In the genomic region with DNA sequence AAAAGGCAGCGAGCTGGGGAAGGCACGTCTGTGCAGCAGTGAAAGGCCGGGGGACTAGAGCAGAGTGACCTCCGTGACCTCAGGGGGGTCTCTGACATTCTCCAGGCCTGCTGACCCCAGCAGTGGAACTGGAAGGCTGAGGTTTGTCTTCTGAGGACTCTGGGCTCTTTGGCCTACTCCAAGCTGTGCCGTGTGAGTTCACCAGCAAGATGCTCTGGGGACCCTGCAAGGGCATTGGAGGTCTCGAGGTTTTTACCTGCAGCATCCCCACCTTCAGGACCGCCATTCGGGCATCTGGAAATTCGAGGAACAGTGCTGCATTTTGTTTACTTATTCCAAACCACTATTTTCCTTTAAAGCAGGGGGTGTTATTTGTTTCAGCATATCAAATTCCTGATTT, we compare ENCODE assay signal across 27 cellular contexts.
"Had no signal": no experiment of that assay in that cellular context is flagged by ENCODE, and none has a peak within 500 bp of the region (broad histone marks: within the 10 kb centered on the region; RNA-seq: fewer than 3 reads in every experiment).

No MANE protein-coding gene starts in this region.

- H3K36me3 ChIP-seq: pancreas, right lobe of liver, sigmoid colon, stomach, thoracic aorta, thyroid gland, tibial nerve, upper lobe of left lung, vagina had no signal

- H3K9me3 Mint-ChIP-seq: naive thymus-derived CD8-positive, alpha-beta T cell; natural killer cell treated with Interleukin-12 subunit alpha and Interleukin-12 subunit beta and Interleukin-15 and Interleukin-18, amount 100 ng/mL, for 72 hours; neural crest cell; stimulated activated effector memory CD8-positive, alpha-beta T cell treated with anti-CD3 and anti-CD28 coated beads, Interleukin-12 subunit alpha, Interleukin-12 subunit beta, amount 100 ng/mL, for 72 hours; stimulated activated naive B cell treated with anti-CD40 and anti-IgM and Interleukin-4, amounts not matched to agents 10 μg/mL and 1 μg/mL and 100 μg/mL, for 72 hours; stimulated activated naive CD8-positive, alpha-beta T cell treated with anti-CD3 and anti-CD28 coated beads, Interleukin-15, Interleukin-2, amounts not matched to agents 100 ng/mL and 50 ng/mL, for 24 hours had no signal

- H3K9me3 ChIP-seq: pancreas, psoas muscle, right lobe of liver, sigmoid colon, stomach, thoracic aorta, thyroid gland, tibial nerve, upper lobe of left lung, vagina had no signal

- H3K27me3 ChIP-seq: right lobe of liver, sigmoid colon, thyroid gland, tibial nerve, upper lobe of left lung, vagina had no signal

- H3K27ac ChIP-seq: pancreas, psoas muscle, right lobe of liver, sigmoid colon, stomach, thoracic aorta, thyroid gland, tibial nerve, upper lobe of left lung, vagina had no signal

- H3K4me1 ChIP-seq: pancreas, psoas muscle, right lobe of liver had no signal

- H3K4me3 Mint-ChIP-seq: naive B cell; naive thymus-derived CD8-positive, alpha-beta T cell; natural killer cell treated with Interleukin-12 subunit alpha and Interleukin-12 subunit beta and Interleukin-15 and Interleukin-18, amount 100 ng/mL, for 72 hours; nephron progenitor cell; neural crest cell; stimulated activated effector memory CD8-positive, alpha-beta T cell treated with anti-CD3 and anti-CD28 coated beads, Interleukin-12 subunit alpha, Interleukin-12 subunit beta, amount 100 ng/mL, for 72 hours; stimulated activated naive B cell treated with anti-CD40 and anti-IgM and Interleukin-4, amounts not matched to agents 10 μg/mL and 1 μg/mL and 100 μg/mL, for 72 hours; stimulated activated naive CD8-positive, alpha-beta T cell treated with anti-CD3 and anti-CD28 coated beads, Interleukin-15, Interleukin-2, amounts not matched to agents 100 ng/mL and 50 ng/mL, for 24 hours had no signal

- H3K4me1 Mint-ChIP-seq: nephron progenitor cell; stimulated activated naive B cell treated with anti-CD40 and anti-IgM and Interleukin-4, amounts not matched to agents 10 μg/mL and 1 μg/mL and 100 μg/mL, for 72 hours had no signal

- H3K36me3 Mint-ChIP-seq: naive B cell; naive thymus-derived CD8-positive, alpha-beta T cell; natural killer cell treated with Interleukin-12 subunit alpha and Interleukin-12 subunit beta and Interleukin-15 and Interleukin-18, amount 100 ng/mL, for 72 hours; stimulated activated effector memory CD8-positive, alpha-beta T cell treated with anti-CD3 and anti-CD28 coated beads, Interleukin-12 subunit alpha, Interleukin-12 subunit beta, amount 100 ng/mL, for 72 hours; stimulated activated naive B cell treated with anti-CD40 and anti-IgM and Interleukin-4, amounts not matched to agents 10 μg/mL and 1 μg/mL and 100 μg/mL, for 72 hours had no signal

- DNase-seq: naive B cell; naive thymus-derived CD8-positive, alpha-beta T cell; nephron progenitor cell; pancreas; psoas muscle; right cardiac atrium; right lobe of liver; sigmoid colon; small intestine; stimulated activated CD4-positive, alpha-beta T cell treated with anti-CD3 and anti-CD28 coated beads, Interleukin-15, amount 100 ng/mL, for 24 hours; stimulated activated CD4-positive, alpha-beta T cell treated with anti-CD3 and anti-CD28 coated beads, Interleukin-2, amount 100 ng/mL, for 24 hours; stimulated activated CD4-positive, alpha-beta T cell treated with anti-CD3 and anti-CD28 coated beads, Interleukin-2, amount 100 ng/mL, for 48 hours; stimulated activated CD4-positive, alpha-beta T cell treated with anti-CD3 and anti-CD28 coated beads, Interleukin-4, amount 100 ng/mL, for 24 hours; stimulated activated naive B cell treated with anti-CD40 and anti-IgM and Interleukin-4, amounts not matched to agents 10 μg/mL and 1 μg/mL and 100 μg/mL, for 72 hours; stimulated activated naive CD4-positive, alpha-beta T cell treated with Interleukin-2 at 50 U/mL for 16 hours; stomach; thyroid gland; trophoblast cell; upper lobe of left lung had no signal

- H3K27ac Mint-ChIP-seq: naive thymus-derived CD8-positive, alpha-beta T cell; natural killer cell treated with Interleukin-12 subunit alpha and Interleukin-12 subunit beta and Interleukin-15 and Interleukin-18, amount 100 ng/mL, for 72 hours; nephron progenitor cell; progenitor cell of endocrine pancreas; stimulated activated effector memory CD8-positive, alpha-beta T cell treated with anti-CD3 and anti-CD28 coated beads, Interleukin-12 subunit alpha, Interleukin-12 subunit beta, amount 100 ng/mL, for 72 hours; stimulated activated naive CD8-positive, alpha-beta T cell treated with anti-CD3 and anti-CD28 coated beads, Interleukin-15, Interleukin-2, amounts not matched to agents 100 ng/mL and 50 ng/mL, for 24 hours had no signal

- H3K27me3 Mint-ChIP-seq: natural killer cell treated with Interleukin-12 subunit alpha and Interleukin-12 subunit beta and Interleukin-15 and Interleukin-18, amount 100 ng/mL, for 72 hours had no signal

- ATAC-seq: naive thymus-derived CD8-positive, alpha-beta T cell; natural killer cell treated with Interleukin-12 subunit alpha and Interleukin-12 subunit beta and Interleukin-15 and Interleukin-18, amount 100 ng/mL, for 72 hours; pancreas; psoas muscle; right cardiac atrium; right lobe of liver; stimulated activated effector memory CD8-positive, alpha-beta T cell treated with anti-CD3 and anti-CD28 coated beads, Interleukin-12 subunit alpha, Interleukin-12 subunit beta, amount 100 ng/mL, for 72 hours; stimulated activated naive B cell treated with anti-CD40 and anti-IgM and Interleukin-4, amounts not matched to agents 10 μg/mL and 1 μg/mL and 100 μg/mL, for 72 hours had no signal

- H3K4me3 ChIP-seq: pancreas, psoas muscle, right lobe of liver, sigmoid colon, stomach, thoracic aorta, thyroid gland, tibial nerve, upper lobe of left lung, vagina had no signal
